In genomic region chr17:57330587-57330986, GRCh38 we compare ENCODE assay signal across 20 cellular contexts.
"Had no signal": no experiment of that assay in that cellular context is flagged by ENCODE, and none has a peak within 500 bp of the region (broad histone marks: within the 10 kb centered on the region; RNA-seq: fewer than 3 reads in every experiment).

No MANE protein-coding gene starts in this region.

- H3K36me3 ChIP-seq: gastroesophageal sphincter, suprapubic skin had no signal

- H3K4me1 Mint-ChIP-seq: activated B cell treated with CpG ODN at 0.5 μM for 24 hours had no signal

- H3K9me3 Mint-ChIP-seq: activated B cell treated with CpG ODN at 0.5 μM for 24 hours; activated CD4-positive, alpha-beta memory T cell treated with anti-CD3 and anti-CD28 coated beads, Interleukin-2, amount 10 ng/mL, durations not matched to agents 7 days and 5 days; activated naive CD4-positive, alpha-beta T cell treated with anti-CD3 and anti-CD28 coated beads, Interleukin-2, amount 10 ng/mL, durations not matched to agents 7 days and 5 days; activated naive CD8-positive, alpha-beta T cell treated with anti-CD3 and anti-CD28 coated beads, Interleukin-2, amount 50 U/mL, for 24 hours; immature natural killer cell; mesothelial cell of epicardium; stimulated activated naive CD8-positive, alpha-beta T cell treated with anti-CD3 and anti-CD28 coated beads, Interleukin-15, amount 100 ng/mL, for 72 hours; T-cell had no signal

- H3K27ac Mint-ChIP-seq: activated B cell treated with CpG ODN at 0.5 μM for 24 hours; activated CD4-positive, alpha-beta memory T cell treated with anti-CD3 and anti-CD28 coated beads, Interleukin-2, amount 10 ng/mL, durations not matched to agents 7 days and 5 days; activated CD8-positive, alpha-beta memory T cell treated with anti-CD3 and anti-CD28 coated beads, Interleukin-2, amount 10 ng/mL, durations not matched to agents 7 days and 5 days; activated naive CD4-positive, alpha-beta T cell treated with anti-CD3 and anti-CD28 coated beads, Interleukin-2, amount 10 ng/mL, durations not matched to agents 7 days and 5 days; activated naive CD8-positive, alpha-beta T cell treated with anti-CD3 and anti-CD28 coated beads, Interleukin-2, amount 50 U/mL, for 24 hours; immature natural killer cell; stimulated activated naive CD8-positive, alpha-beta T cell treated with anti-CD3 and anti-CD28 coated beads, Interleukin-15, amount 100 ng/mL, for 72 hours; T-cell; type B pancreatic cell had no signal

- H3K27me3 ChIP-seq: gastroesophageal sphincter, suprapubic skin had no signal

- H3K27me3 Mint-ChIP-seq: activated B cell treated with CpG ODN at 0.5 μM for 24 hours; activated CD4-positive, alpha-beta memory T cell treated with anti-CD3 and anti-CD28 coated beads, Interleukin-2, amount 10 ng/mL, durations not matched to agents 7 days and 5 days; activated CD8-positive, alpha-beta memory T cell treated with anti-CD3 and anti-CD28 coated beads, Interleukin-2, amount 10 ng/mL, durations not matched to agents 7 days and 5 days; activated naive CD4-positive, alpha-beta T cell treated with anti-CD3 and anti-CD28 coated beads, Interleukin-2, amount 10 ng/mL, durations not matched to agents 7 days and 5 days; activated naive CD8-positive, alpha-beta T cell treated with anti-CD3 and anti-CD28 coated beads, Interleukin-2, amount 50 U/mL, for 24 hours; stimulated activated naive CD8-positive, alpha-beta T cell treated with anti-CD3 and anti-CD28 coated beads, Interleukin-15, amount 100 ng/mL, for 72 hours; T-cell; type B pancreatic cell had no signal

- H3K4me3 ChIP-seq: gastroesophageal sphincter, lung, suprapubic skin had no signal

- H3K4me3 Mint-ChIP-seq: activated B cell treated with CpG ODN at 0.5 μM for 24 hours; activated CD4-positive, alpha-beta memory T cell treated with anti-CD3 and anti-CD28 coated beads, Interleukin-2, amount 10 ng/mL, durations not matched to agents 7 days and 5 days; activated CD8-positive, alpha-beta memory T cell treated with anti-CD3 and anti-CD28 coated beads, Interleukin-2, amount 10 ng/mL, durations not matched to agents 7 days and 5 days; activated naive CD4-positive, alpha-beta T cell treated with anti-CD3 and anti-CD28 coated beads, Interleukin-2, amount 10 ng/mL, durations not matched to agents 7 days and 5 days; activated naive CD8-positive, alpha-beta T cell treated with anti-CD3 and anti-CD28 coated beads, Interleukin-2, amount 50 U/mL, for 24 hours; immature natural killer cell; mesothelial cell of epicardium; stimulated activated naive CD8-positive, alpha-beta T cell treated with anti-CD3 and anti-CD28 coated beads, Interleukin-15, amount 100 ng/mL, for 72 hours; T-cell; type B pancreatic cell had no signal

- H3K9me3 ChIP-seq: gastroesophageal sphincter, suprapubic skin had no signal

- DNase-seq: activated B cell treated with CpG ODN at 0.5 μM for 24 hours; activated CD4-positive, alpha-beta memory T cell treated with anti-CD3 and anti-CD28 coated beads, Interleukin-2, amount 10 ng/mL, durations not matched to agents 7 days and 5 days; activated CD4-positive, alpha-beta T cell treated with anti-CD3 and anti-CD28 coated beads for 4 hours; activated CD8-positive, alpha-beta memory T cell treated with anti-CD3 and anti-CD28 coated beads, Interleukin-2, amount 10 ng/mL, durations not matched to agents 7 days and 5 days; activated naive CD4-positive, alpha-beta T cell treated with anti-CD3 and anti-CD28 coated beads, Interleukin-2, amount 10 ng/mL, durations not matched to agents 7 days and 5 days; activated naive CD8-positive, alpha-beta T cell treated with anti-CD3 and anti-CD28 coated beads, Interleukin-2, amount 50 U/mL, for 24 hours; aorta; cerebellar nuclear complex; cortex of kidney; immature natural killer cell; stimulated activated CD4-positive, alpha-beta T cell treated with anti-CD3 and anti-CD28 coated beads, Interleukin-12 subunit alpha, Interleukin-12 subunit beta, amount 100 ng/mL, for 4 hours; stimulated activated CD4-positive, alpha-beta T cell treated with anti-CD3 and anti-CD28 coated beads, Interleukin-2, amount 100 ng/mL, for 24 hours; stimulated activated naive CD8-positive, alpha-beta T cell treated with anti-CD3 and anti-CD28 coated beads, Interleukin-15, amount 100 ng/mL, for 72 hours; T-cell had no signal

- H3K4me1 ChIP-seq: suprapubic skin had no signal

- H3K27ac ChIP-seq: suprapubic skin had no signal

- ATAC-seq: activated CD8-positive, alpha-beta memory T cell treated with anti-CD3 and anti-CD28 coated beads, Interleukin-2, amount 10 ng/mL, durations not matched to agents 7 days and 5 days; activated naive CD8-positive, alpha-beta T cell treated with anti-CD3 and anti-CD28 coated beads, Interleukin-2, amount 50 U/mL, for 24 hours; gastroesophageal sphincter; SK-N-SH treated with all-trans-retinoic acid at 6 μM for 48 hours; stimulated activated naive CD8-positive, alpha-beta T cell treated with anti-CD3 and anti-CD28 coated beads, Interleukin-15, amount 100 ng/mL, for 72 hours; T-cell had no signal
